ENCODE assay signal across 9 cellular contexts in genomic region chr1:57423135-57424131, GRCh38. TPM values are rescaled to one million over a fixed set of nuclear protein-coding genes. Genes with fewer than 3 reads are reported as not detected.
DNase-seq lines count a peak whose midpoint lies in the region; ATAC-seq, FAIRE-seq and TF ChIP-seq lines count a peak whose summit lies in the region.
"Had no signal": no experiment of that assay in that cellular context is flagged by ENCODE, and none has a peak within 500 bp of the region (broad histone marks: within the 10 kb centered on the region; RNA-seq: fewer than 3 reads in every experiment).

DAB1 (minus strand) TSS chr1:57424060; CDS start chr1:57291030, 133,030 bp downstream.

- no peak within 1 kb of the TSS for H3K9ac ChIP-seq in rectal smooth muscle tissue (ENCODE audit: low read length)

- H3K36me3 ChIP-seq in cardiac muscle cell (no peaks in the 10 kb centered on the region), rectal smooth muscle tissue (ENCODE audit: control insufficient read depth, insufficient read depth, low read length) (no peaks in the 10 kb centered on the region)

- no peak within 1 kb of the TSS for H3K27ac Mint-ChIP-seq in T-cell

- H3K4me1 ChIP-seq in cardiac muscle cell (ENCODE audit: low read depth) (no peaks in the 10 kb centered on the region), rectal smooth muscle tissue (ENCODE audit: control insufficient read depth, insufficient read depth, low read length) (no peaks in the 10 kb centered on the region)

- ATAC-seq in T-cell (replicated peaks in 1 of 4) = peak in 2 of 4 experiments; percentile 32 to 38
- ATAC-seq in HG03432 (IDR thresholded peaks at IDR 0.05; ENCODE audit: unreplicated experiment) = no peak

- H3K4me3 Mint-ChIP-seq in T-cell = peak within 1 kb of the TSS in 2 of 3 donors; percentile 27 to 31

- peak within 1 kb of the TSS; percentile 68 for H3K4me3 ChIP-seq in cardiac muscle cell
- H3K4me3 ChIP-seq in rectal smooth muscle tissue (ENCODE audit: low read length) = peak within 1 kb of the TSS; percentile 54
- H3K4me3 ChIP-seq: K562 had no signal

- H3K27ac ChIP-seq in cardiac muscle cell (peak within 1 kb of the TSS; percentile 61), rectal smooth muscle tissue (ENCODE audit: low read depth, low read length) (no peak within 1 kb of the TSS)

- no peaks in the 10 kb centered on the region for H3K9me3 ChIP-seq in cardiac muscle cell (ENCODE audit: low read depth)

- DNase-seq in GM13977 (ENCODE audit: low spot score) (peak; percentile 34), T-cell (no peak), cardiac muscle cell (ENCODE audit: low read depth in 1 of 2, low spot score in 1 of 2) (peak; percentile 5 to 75), GM19239 (ENCODE audit: insufficient read length, low spot score) (no peak), NCI-H1092 treated with DMSO at 0.1 percent for 48 hours (lab: John Stamatoyannopoulos, UW) (no peak)
- no peak for DNase-seq in activated naive CD4-positive, alpha-beta T cell treated with Interleukin-2 at 50 U/mL for 16 hours

- in situ Hi-C loops in GM13977 (cut with MboI; ENCODE audit: low pct_unique_long_range_greater_than_20kb, low sequenced_read_pairs, unreplicated experiment) = no loop called here

- peaks cover 0 to 3% (median 0%) of the 10 kb centered on the region in 3 donors for H3K9me3 Mint-ChIP-seq in T-cell

- CTCF ChIA-PET in T-cell (lab: Charles Lee) = interaction anchor here in 1 of 2 donors (0.6 kb wide), 1 partner anchor 872 kb away, joined by 4 read pairs; no protein-coding TSS in a partner anchor

- H3K27me3 Mint-ChIP-seq in T-cell = peaks cover 46 to 56% of the 10 kb centered on the region in 2 donors

- TF ChIP-seq CTCF in GM13977 (IDR thresholded peaks at IDR 0.05; ENCODE audit: extremely low read depth, insufficient read depth, missing control alignments) (no peak), cardiac muscle cell (IDR thresholded peaks at IDR 0.05; ENCODE audit: low read depth, low read length) (no peak)

- no peaks in the 10 kb centered on the region for H3K27me3 ChIP-seq in cardiac muscle cell
- H3K27me3 ChIP-seq in rectal smooth muscle tissue (ENCODE audit: control insufficient read depth, insufficient read depth, low read length) = peaks cover 6% of the 10 kb centered on the region

- H3K36me3 Mint-ChIP-seq in T-cell = no peaks in the 10 kb centered on the region

- POLR2A ChIA-PET in T-cell (lab: Charles Lee) = no interaction called here

- FAIRE-seq in GM19239 (lab: Jason Lieb, UNC) = no peak
- FAIRE-seq: K562 had no signal

- peaks cover 0 to 14% (median 10%) of the 10 kb centered on the region in 3 donors for H3K4me1 Mint-ChIP-seq in T-cell

RNA-seq across cellular contexts. Expression of gene DAB1, which starts in this region (rescaled TPM):
- 1 to 10 TPM in 4 of 5 donors, under 1 TPM in 1; 0.82 to 3.7 (median 1.5) TPM for total RNA-seq in T-cell
- total RNA-seq in cardiac muscle cell = 16.9 and 26.6 TPM in 2 replicates
- 24.1 and 32.5 TPM in 2 replicates for polyA plus RNA-seq in cardiac muscle cell
- total RNA-seq: K562 had no signal
- polyA plus RNA-seq: K562 had no signal

Comparison
In these comparisons a context has a peak if more than half of its experiments do, and no peak if none do; other contexts are left out.
1. DNase-seq: peak in GM13977 (single experiment) and cardiac muscle cell (2 of 2); none in T-cell (0 of 34), GM19239 (single experiment), NCI-H1092 treated with DMSO at 0.1 percent for 48 hours (single experiment) and activated naive CD4-positive, alpha-beta T cell treated with Interleukin-2 at 50 U/mL for 16 hours (single experiment).